28 cellular contexts compared by ENCODE assay signal in genomic region chr4:102339018-102339417, GRCh38.
"Had no signal": no experiment of that assay in that cellular context is flagged by ENCODE, and none has a peak within 500 bp of the region (broad histone marks: within the 10 kb centered on the region; RNA-seq: fewer than 3 reads in every experiment).

No MANE protein-coding gene starts in this region.

- H3K4me3 ChIP-seq: gastrocnemius medialis, right atrium auricular region, spleen, testis, transverse colon, uterus had no signal

- H3K27me3 ChIP-seq: brain microvascular endothelial cell, gastrocnemius medialis, right atrium auricular region, spleen, testis, transverse colon, uterus had no signal

- DNase-seq: activated CD4-positive, alpha-beta memory T cell treated with anti-CD3 and anti-CD28 coated beads for 36 hours; activated CD4-positive, CD25-positive, alpha-beta regulatory T cell treated with anti-CD3 and anti-CD28 coated beads, Interleukin-2, amount 50 U/mL, for 72 hours; activated CD8-positive, alpha-beta memory T cell treated with anti-CD3 and anti-CD28 coated beads, Interleukin-2, amount 50 U/mL, for 4 hours; activated gamma-delta T cell; activated naive CD4-positive, alpha-beta T cell treated with anti-CD3 and anti-CD28 coated beads, Interleukin-2, amount 10 ng/mL, durations not matched to agents 7 days and 5 days; activated naive CD8-positive, alpha-beta T cell treated with anti-CD3 and anti-CD28 coated beads, Interleukin-2, amount 10 ng/mL, durations not matched to agents 7 days and 5 days; activated T-cell treated with anti-CD3 and anti-CD28 coated beads, Interleukin-2, amount 50 U/mL, for 1 hour; amniotic stem cell; caudate nucleus; cortex of kidney; effector memory CD8-positive, alpha-beta T cell; gastrocnemius medialis; glutamatergic neuron; left ventricle myocardium superior; midbrain; naive thymus-derived CD8-positive, alpha-beta T cell; nucleus accumbens; spleen; stimulated activated CD4-positive, alpha-beta T cell treated with anti-CD3 and anti-CD28 coated beads, Interleukin-2, amount 100 ng/mL, for 48 hours; stimulated activated naive CD8-positive, alpha-beta T cell treated with anti-CD3 and anti-CD28 coated beads, Interleukin-15, Interleukin-2, amounts not matched to agents 100 U/mL and 50 U/mL, for 24 hours; T-helper 2 cell; testis; transverse colon; uterus had no signal

- ATAC-seq: effector memory CD8-positive, alpha-beta T cell; gastrocnemius medialis; left ventricle myocardium superior; naive thymus-derived CD8-positive, alpha-beta T cell; stimulated activated naive CD8-positive, alpha-beta T cell treated with anti-CD3 and anti-CD28 coated beads, Interleukin-15, Interleukin-2, amounts not matched to agents 100 U/mL and 50 U/mL, for 24 hours had no signal

- H3K27ac ChIP-seq: brain microvascular endothelial cell, gastrocnemius medialis, right atrium auricular region, spleen, testis, transverse colon, uterus had no signal

- H3K9me3 ChIP-seq: gastrocnemius medialis, right atrium auricular region, spleen, testis, transverse colon, uterus had no signal

- FAIRE-seq: astrocyte, islet of Langerhans had no signal

- H3K4me1 ChIP-seq: gastrocnemius medialis, uterus had no signal

- H3K36me3 ChIP-seq: brain microvascular endothelial cell, gastrocnemius medialis, right atrium auricular region, spleen, transverse colon, uterus had no signal
